ENCODE assay signal across 8 cellular contexts in genomic region chr1:8661185-8662110, GRCh38.
DNase-seq lines count a peak whose midpoint lies in the region; ATAC-seq and TF ChIP-seq lines count a peak whose summit lies in the region.

No MANE protein-coding gene starts in this region.

- H3K9me3 Mint-ChIP-seq in type B pancreatic cell = no peaks in the 10 kb centered on the region

- no peak overlapping the region for H3K4me3 ChIP-seq in gastroesophageal sphincter

- TF ChIP-seq CTCF in gastroesophageal sphincter (IDR thresholded peaks at IDR 0.05) (no peak), type B pancreatic cell (conservative IDR thresholded peaks at IDR 0.05) (no peak)

- peak; percentile 39 for ATAC-seq in GM21423 (IDR thresholded peaks at IDR 0.05; ENCODE audit: unreplicated experiment)
- ATAC-seq in gastroesophageal sphincter = no peak

- no peak for TF ChIP-seq EP300 in gastroesophageal sphincter (IDR thresholded peaks at IDR 0.05)

- peak overlapping the region in 3 of 4 donors; percentile 64 to 73 (median 69) for H3K27ac ChIP-seq in gastroesophageal sphincter

- WGBS in gastroesophageal sphincter (ENCODE audit: low coverage in 1 of 2), 2 donors = 13 to 30% methylated on average over 8 of the region's 8 CpGs

- peaks cover 3% of the 10 kb centered on the region for H3K36me3 Mint-ChIP-seq in type B pancreatic cell

- TF ChIP-seq POLR2A in gastroesophageal sphincter (IDR thresholded peaks at IDR 0.05) = no peak

- H3K4me1 Mint-ChIP-seq in type B pancreatic cell (ENCODE audit: unreplicated experiment) = peaks cover 4% of the 10 kb centered on the region

- H3K4me1 ChIP-seq in gastroesophageal sphincter = peaks cover 17 to 80% (median 33%) of the 10 kb centered on the region in 3 donors

- no peak overlapping the region for H3K27ac Mint-ChIP-seq in type B pancreatic cell

- peak; percentile 12 for DNase-seq in T1000 (lab: John Stamatoyannopoulos, UW)
- peak in 3 of 4 experiments; percentile 32 to 44 (median 39) for DNase-seq in stimulated activated CD4-positive, alpha-beta T cell treated with anti-CD3 and anti-CD28 coated beads, Interleukin-1b, Interleukin-23, amount 100 ng/mL, for 24 hours (ENCODE audit: low read depth in 4 of 4, low spot score in 1 of 4)
- DNase-seq in NCI-H146 (lab: John Stamatoyannopoulos, UW) = no peak
- no peak for DNase-seq in hypothalamus (lab: John Stamatoyannopoulos, UW)
- DNase-seq in type B pancreatic cell (ENCODE audit: extremely low spot score, unreplicated experiment) = no peak
- no peak for DNase-seq in NCI-H2029 treated with DMSO at 0.1 percent for 48 hours (lab: John Stamatoyannopoulos, UW)

- H3K27me3 ChIP-seq in gastroesophageal sphincter = no peaks in the 10 kb centered on the region

- no peak overlapping the region for H3K4me3 Mint-ChIP-seq in type B pancreatic cell

- H3K9me3 ChIP-seq in gastroesophageal sphincter = no peaks in the 10 kb centered on the region

- H3K27me3 Mint-ChIP-seq in type B pancreatic cell = no peaks in the 10 kb centered on the region

- no peaks in the 10 kb centered on the region for H3K36me3 ChIP-seq in gastroesophageal sphincter

Comparison
In these comparisons a context has a peak if more than half of its experiments do, and no peak if none do; other contexts are left out.
1. DNase-seq: peak in T1000 (single experiment) and stimulated activated CD4-positive, alpha-beta T cell treated with anti-CD3 and anti-CD28 coated beads, Interleukin-1b, Interleukin-23, amount 100 ng/mL, for 24 hours (3 of 4); none in NCI-H146 (single experiment), hypothalamus (0 of 51), type B pancreatic cell (single experiment) and NCI-H2029 treated with DMSO at 0.1 percent for 48 hours (single experiment).